In the genomic region with DNA sequence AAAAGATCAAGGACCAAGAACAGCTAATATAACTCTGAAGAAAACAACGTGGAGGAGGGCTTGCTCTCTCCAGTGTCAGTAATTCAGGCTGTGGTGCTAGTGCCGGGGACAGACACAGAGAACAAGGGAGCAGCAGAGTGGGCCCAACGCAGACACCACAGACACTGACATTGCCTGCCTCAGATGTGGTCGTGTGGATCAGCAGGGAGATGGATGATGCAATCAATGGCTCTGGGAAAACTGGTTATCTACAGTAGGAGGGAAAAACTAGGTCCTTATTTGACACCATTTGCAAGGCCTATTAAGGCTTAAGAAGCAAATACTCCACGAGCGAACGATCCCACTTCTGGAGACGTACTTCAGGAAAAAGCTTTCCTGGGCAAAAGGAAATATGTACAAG, we compare ENCODE assay signal across 1 cellular context.
A peak's percentile ranks its signal among the peaks of the same experiment; 100 is the strongest.
TF ChIP-seq lines count a peak whose summit lies in the region.

No MANE protein-coding gene starts in this region.

TF ChIP-seq in HEK293, 187 proteins besides CTCF, POLR2A, EP300 and RAD21 (continued from another document):
- TF ChIP-seq ZNF513 (tag by site-specific recombination; IDR thresholded peaks at IDR 0.05), result no peak
- no peak for TF ChIP-seq ZNF664 (tag by site-specific recombination; IDR thresholded peaks at IDR 0.05)
- TF ChIP-seq GLI4 (tag by site-specific recombination; IDR thresholded peaks at IDR 0.05), result no peak
- no peak for TF ChIP-seq ZBTB26 (tag by site-specific recombination; optimal IDR thresholded peaks at IDR 0.05)
- no peak for TF ChIP-seq ZSCAN18 (tag by site-specific recombination; IDR thresholded peaks at IDR 0.05)
- TF ChIP-seq, protein P1, sequence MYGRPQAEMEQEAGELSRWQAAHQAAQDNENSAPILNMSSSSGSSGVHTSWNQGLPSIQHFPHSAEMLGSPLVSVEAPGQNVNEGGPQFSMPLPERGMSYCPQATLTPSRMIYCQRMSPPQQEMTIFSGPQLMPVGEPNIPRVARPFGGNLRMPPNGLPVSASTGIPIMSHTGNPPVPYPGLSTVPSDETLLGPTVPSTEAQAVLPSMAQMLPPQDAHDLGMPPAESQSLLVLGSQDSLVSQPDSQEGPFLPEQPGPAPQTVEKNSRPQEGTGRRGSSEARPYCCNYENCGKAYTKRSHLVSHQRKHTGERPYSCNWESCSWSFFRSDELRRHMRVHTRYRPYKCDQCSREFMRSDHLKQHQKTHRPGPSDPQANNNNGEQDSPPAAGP (tag by site-specific recombination; IDR thresholded peaks at IDR 0.05), result no peak
- TF ChIP-seq GLIS2 (tag by site-specific recombination; IDR thresholded peaks at IDR 0.05), result no peak
- no peak for TF ChIP-seq TRIM28 (IDR thresholded peaks at IDR 0.05; ENCODE audit: borderline replicate concordance, low read length)
- TF ChIP-seq, protein P2, sequence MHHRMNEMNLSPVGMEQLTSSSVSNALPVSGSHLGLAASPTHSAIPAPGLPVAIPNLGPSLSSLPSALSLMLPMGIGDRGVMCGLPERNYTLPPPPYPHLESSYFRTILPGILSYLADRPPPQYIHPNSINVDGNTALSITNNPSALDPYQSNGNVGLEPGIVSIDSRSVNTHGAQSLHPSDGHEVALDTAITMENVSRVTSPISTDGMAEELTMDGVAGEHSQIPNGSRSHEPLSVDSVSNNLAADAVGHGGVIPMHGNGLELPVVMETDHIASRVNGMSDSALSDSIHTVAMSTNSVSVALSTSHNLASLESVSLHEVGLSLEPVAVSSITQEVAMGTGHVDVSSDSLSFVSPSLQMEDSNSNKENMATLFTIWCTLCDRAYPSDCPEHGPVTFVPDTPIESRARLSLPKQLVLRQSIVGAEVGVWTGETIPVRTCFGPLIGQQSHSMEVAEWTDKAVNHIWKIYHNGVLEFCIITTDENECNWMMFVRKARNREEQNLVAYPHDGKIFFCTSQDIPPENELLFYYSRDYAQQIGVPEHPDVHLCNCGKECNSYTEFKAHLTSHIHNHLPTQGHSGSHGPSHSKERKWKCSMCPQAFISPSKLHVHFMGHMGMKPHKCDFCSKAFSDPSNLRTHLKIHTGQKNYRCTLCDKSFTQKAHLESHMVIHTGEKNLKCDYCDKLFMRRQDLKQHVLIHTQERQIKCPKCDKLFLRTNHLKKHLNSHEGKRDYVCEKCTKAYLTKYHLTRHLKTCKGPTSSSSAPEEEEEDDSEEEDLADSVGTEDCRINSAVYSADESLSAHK (tag by site-specific recombination; IDR thresholded peaks at IDR 0.05), result no peak
- TF ChIP-seq, protein P3, sequence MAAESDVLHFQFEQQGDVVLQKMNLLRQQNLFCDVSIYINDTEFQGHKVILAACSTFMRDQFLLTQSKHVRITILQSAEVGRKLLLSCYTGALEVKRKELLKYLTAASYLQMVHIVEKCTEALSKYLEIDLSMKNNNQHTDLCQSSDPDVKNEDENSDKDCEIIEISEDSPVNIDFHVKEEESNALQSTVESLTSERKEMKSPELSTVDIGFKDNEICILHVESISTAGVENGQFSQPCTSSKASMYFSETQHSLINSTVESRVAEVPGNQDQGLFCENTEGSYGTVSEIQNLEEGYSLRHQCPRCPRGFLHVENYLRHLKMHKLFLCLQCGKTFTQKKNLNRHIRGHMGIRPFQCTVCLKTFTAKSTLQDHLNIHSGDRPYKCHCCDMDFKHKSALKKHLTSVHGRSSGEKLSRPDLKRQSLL (tag by site-specific recombination; IDR thresholded peaks at IDR 0.05), result no peak
- no peak for TF ChIP-seq ZNF114 (tag by site-specific recombination; IDR thresholded peaks at IDR 0.05)
- peak; percentile 20; the same call in 1 of the 2 replicates for TF ChIP-seq ZNF394 (tag by site-specific recombination; IDR thresholded peaks at IDR 0.05; ENCODE audit: borderline replicate concordance)
- no peak for TF ChIP-seq HOXD13 (CRISPR knock-in tag; IDR thresholded peaks at IDR 0.05; ENCODE audit: borderline replicate concordance)
- TF ChIP-seq ZNF777 (tag by site-specific recombination; IDR thresholded peaks at IDR 0.05; ENCODE audit: borderline replicate concordance), result no peak
- TF ChIP-seq ZNF138 (tag by site-specific recombination; IDR thresholded peaks at IDR 0.05; ENCODE audit: borderline replicate concordance), result no peak
- no peak for TF ChIP-seq BCL11A (tag by site-specific recombination; IDR thresholded peaks at IDR 0.05; ENCODE audit: low read depth)
- TF ChIP-seq ZNF626 (tag by site-specific recombination; IDR thresholded peaks at IDR 0.05), result no peak
- no peak for TF ChIP-seq ZNF561 (tag by site-specific recombination; IDR thresholded peaks at IDR 0.05; ENCODE audit: borderline replicate concordance)
- TF ChIP-seq ZNF529 (tag by site-specific recombination; IDR thresholded peaks at IDR 0.05; ENCODE audit: insufficient replicate concordance), result no peak
- TF ChIP-seq ZBTB20 (tag by site-specific recombination; IDR thresholded peaks at IDR 0.05), result no peak; the same call in 1 of the 2 replicates
- TF ChIP-seq, protein P4, sequence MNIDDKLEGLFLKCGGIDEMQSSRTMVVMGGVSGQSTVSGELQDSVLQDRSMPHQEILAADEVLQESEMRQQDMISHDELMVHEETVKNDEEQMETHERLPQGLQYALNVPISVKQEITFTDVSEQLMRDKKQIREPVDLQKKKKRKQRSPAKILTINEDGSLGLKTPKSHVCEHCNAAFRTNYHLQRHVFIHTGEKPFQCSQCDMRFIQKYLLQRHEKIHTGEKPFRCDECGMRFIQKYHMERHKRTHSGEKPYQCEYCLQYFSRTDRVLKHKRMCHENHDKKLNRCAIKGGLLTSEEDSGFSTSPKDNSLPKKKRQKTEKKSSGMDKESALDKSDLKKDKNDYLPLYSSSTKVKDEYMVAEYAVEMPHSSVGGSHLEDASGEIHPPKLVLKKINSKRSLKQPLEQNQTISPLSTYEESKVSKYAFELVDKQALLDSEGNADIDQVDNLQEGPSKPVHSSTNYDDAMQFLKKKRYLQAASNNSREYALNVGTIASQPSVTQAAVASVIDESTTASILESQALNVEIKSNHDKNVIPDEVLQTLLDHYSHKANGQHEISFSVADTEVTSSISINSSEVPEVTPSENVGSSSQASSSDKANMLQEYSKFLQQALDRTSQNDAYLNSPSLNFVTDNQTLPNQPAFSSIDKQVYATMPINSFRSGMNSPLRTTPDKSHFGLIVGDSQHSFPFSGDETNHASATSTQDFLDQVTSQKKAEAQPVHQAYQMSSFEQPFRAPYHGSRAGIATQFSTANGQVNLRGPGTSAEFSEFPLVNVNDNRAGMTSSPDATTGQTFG (tag by site-specific recombination; IDR thresholded peaks at IDR 0.05; ENCODE audit: borderline replicate concordance), result no peak
- no peak for TF ChIP-seq ZNF660 (tag by site-specific recombination; IDR thresholded peaks at IDR 0.05)
- TF ChIP-seq ZNF335 (tag by site-specific recombination; conservative IDR thresholded peaks at IDR 0.05), result 0 out of 2 replicates have a peak, but pooled peaks have one; percentile 25
- peak; percentile 91 for TF ChIP-seq ZNF692 (tag by site-specific recombination; IDR thresholded peaks at IDR 0.05)
- no peak for TF ChIP-seq ZEB2 (tag by site-specific recombination; IDR thresholded peaks at IDR 0.05)
- TF ChIP-seq ZNF302 (tag by site-specific recombination; IDR thresholded peaks at IDR 0.05; ENCODE audit: low read depth), result no peak
- 0 out of 2 replicates have a peak, but pooled peaks have one; percentile 38 for TF ChIP-seq ZNF366 (tag by site-specific recombination; conservative IDR thresholded peaks at IDR 0.05)
- TF ChIP-seq SCRT1 (tag by site-specific recombination; IDR thresholded peaks at IDR 0.05; ENCODE audit: borderline replicate concordance), result no peak
- TF ChIP-seq KLF1 (tag by site-specific recombination; IDR thresholded peaks at IDR 0.05), result no peak
- TF ChIP-seq, protein P5, sequence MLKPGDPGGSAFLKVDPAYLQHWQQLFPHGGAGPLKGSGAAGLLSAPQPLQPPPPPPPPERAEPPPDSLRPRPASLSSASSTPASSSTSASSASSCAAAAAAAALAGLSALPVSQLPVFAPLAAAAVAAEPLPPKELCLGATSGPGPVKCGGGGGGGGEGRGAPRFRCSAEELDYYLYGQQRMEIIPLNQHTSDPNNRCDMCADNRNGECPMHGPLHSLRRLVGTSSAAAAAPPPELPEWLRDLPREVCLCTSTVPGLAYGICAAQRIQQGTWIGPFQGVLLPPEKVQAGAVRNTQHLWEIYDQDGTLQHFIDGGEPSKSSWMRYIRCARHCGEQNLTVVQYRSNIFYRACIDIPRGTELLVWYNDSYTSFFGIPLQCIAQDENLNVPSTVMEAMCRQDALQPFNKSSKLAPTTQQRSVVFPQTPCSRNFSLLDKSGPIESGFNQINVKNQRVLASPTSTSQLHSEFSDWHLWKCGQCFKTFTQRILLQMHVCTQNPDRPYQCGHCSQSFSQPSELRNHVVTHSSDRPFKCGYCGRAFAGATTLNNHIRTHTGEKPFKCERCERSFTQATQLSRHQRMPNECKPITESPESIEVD (tag by site-specific recombination; IDR thresholded peaks at IDR 0.05), result no peak
- peak; percentile 39; the same call in 1 of the 2 replicates for TF ChIP-seq ATF2 (tag by site-specific recombination; IDR thresholded peaks at IDR 0.05; ENCODE audit: low read depth)
- no peak for TF ChIP-seq ZNF548 (tag by site-specific recombination; IDR thresholded peaks at IDR 0.05)
- TF ChIP-seq ZNF701 (tag by site-specific recombination; IDR thresholded peaks at IDR 0.05), result no peak
- no peak for TF ChIP-seq ZNF621 (tag by site-specific recombination; IDR thresholded peaks at IDR 0.05)
- TF ChIP-seq ZNF433 (tag by site-specific recombination; IDR thresholded peaks at IDR 0.05; ENCODE audit: low read depth), result no peak
- TF ChIP-seq ZBTB17 (tag by site-specific recombination; IDR thresholded peaks at IDR 0.05), result peak; percentile 80
- no peak for TF ChIP-seq ZNF239 (tag by site-specific recombination; IDR thresholded peaks at IDR 0.05)
- TF ChIP-seq OVOL3 (tag by site-specific recombination; IDR thresholded peaks at IDR 0.05), result no peak
- TF ChIP-seq ZFP69B (tag by site-specific recombination; IDR thresholded peaks at IDR 0.05), result peak; percentile 89
- 0 out of 2 replicates have a peak, but pooled peaks have one; percentile 19 for TF ChIP-seq ZIC2 (tag by site-specific recombination; IDR thresholded peaks at IDR 0.05)
TF ChIP-seq in HEK293: peak in this region for 8.
